15 cellular contexts compared by ENCODE assay signal in the genomic region with DNA sequence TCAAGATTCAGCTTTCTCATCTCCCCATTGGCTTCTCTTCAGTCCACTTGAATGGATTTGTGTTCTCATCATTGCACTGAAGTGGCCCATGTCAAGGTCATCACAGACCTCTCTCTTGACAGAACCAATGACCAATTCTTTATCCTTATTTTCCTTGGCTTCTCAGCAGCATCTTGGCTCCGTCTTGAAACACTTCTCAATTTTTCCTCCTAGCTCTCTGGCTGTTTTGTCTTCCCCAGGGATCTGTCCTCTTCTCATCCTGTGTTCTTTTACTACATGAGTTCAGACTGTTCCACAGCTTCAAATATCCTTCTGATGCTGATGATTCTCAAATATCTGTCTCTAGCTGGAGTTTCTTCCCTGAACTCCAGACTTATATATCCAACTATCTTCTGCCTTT.
DNase-seq lines count a peak whose midpoint lies in the region; ATAC-seq and TF ChIP-seq lines count a peak whose summit lies in the region.
"Had no signal": no experiment of that assay in that cellular context is flagged by ENCODE, and none has a peak within 500 bp of the region (broad histone marks: within the 10 kb centered on the region; RNA-seq: fewer than 3 reads in every experiment).

No MANE protein-coding gene starts in this region.

- H3K9me3 Mint-ChIP-seq in endothelial cell (ENCODE audit: unreplicated experiment) = no peaks in the 10 kb centered on the region

- H3K36me3 Mint-ChIP-seq in endothelial cell (ENCODE audit: low read depth, unreplicated experiment) = no peaks in the 10 kb centered on the region

- WGBS in body of pancreas, 2 donors = 77 to 100% methylated on average over 1 of the region's 1 CpG
- 43 to 57% methylated on average over 1 of the region's 1 CpG for WGBS in gastroesophageal sphincter (ENCODE audit: low coverage in 1 of 2), 2 donors
- 58 to 88% (median 58%) methylated on average over 1 of the region's 1 CpG for WGBS in psoas muscle, 3 donors
- 68% methylated on average over 1 of the region's 1 CpG for WGBS in suprapubic skin

- no peak overlapping the region for H3K4me3 ChIP-seq in body of pancreas
- H3K4me3 ChIP-seq in gastroesophageal sphincter = no peak overlapping the region
- no peak overlapping the region for H3K4me3 ChIP-seq in psoas muscle
- H3K4me3 ChIP-seq in suprapubic skin = no peak overlapping the region
- no peak overlapping the region for H3K4me3 ChIP-seq in BE2C (ENCODE audit: low read depth, low read length)

- no peaks in the 10 kb centered on the region for H3K27me3 ChIP-seq in body of pancreas
- no peaks in the 10 kb centered on the region for H3K27me3 ChIP-seq in gastroesophageal sphincter
- no peaks in the 10 kb centered on the region for H3K27me3 ChIP-seq in psoas muscle (ENCODE audit: insufficient read depth in 3 of 3, low read length in 2 of 3)
- no peaks in the 10 kb centered on the region for H3K27me3 ChIP-seq in suprapubic skin
- no peaks in the 10 kb centered on the region for H3K27me3 ChIP-seq in BE2C

- H3K4me3 Mint-ChIP-seq in endothelial cell (ENCODE audit: unreplicated experiment) = no peak overlapping the region

- TF ChIP-seq CTCF in body of pancreas (IDR thresholded peaks at IDR 0.05) (no peak), gastroesophageal sphincter (IDR thresholded peaks at IDR 0.05) (no peak), psoas muscle (IDR thresholded peaks at IDR 0.05) (no peak), suprapubic skin (IDR thresholded peaks at IDR 0.05) (no peak), BE2C (IDR thresholded peaks at IDR 0.05; ENCODE audit: low read depth, low read length) (no peak), endothelial cell (IDR thresholded peaks at IDR 0.05; ENCODE audit: unreplicated experiment) (no peak)

- H3K4me1 ChIP-seq in body of pancreas (peaks cover 8% of the 10 kb centered on the region), gastroesophageal sphincter (peaks cover 0 to 4% (median 0%) of the 10 kb centered on the region in 3 donors), psoas muscle (no peaks in the 10 kb centered on the region), suprapubic skin (no peaks in the 10 kb centered on the region), BE2C (no peaks in the 10 kb centered on the region)

- H3K4me1 Mint-ChIP-seq in endothelial cell (ENCODE audit: unreplicated experiment) = peaks cover 4% of the 10 kb centered on the region

- H3K27ac ChIP-seq in body of pancreas = no peak overlapping the region
- peak overlapping the region; percentile 27 to 61 (median 40) for H3K27ac ChIP-seq in gastroesophageal sphincter
- H3K27ac ChIP-seq in psoas muscle = no peak overlapping the region
- peak overlapping the region; percentile 63 for H3K27ac ChIP-seq in suprapubic skin

- no peaks in the 10 kb centered on the region for H3K9me3 ChIP-seq in body of pancreas
- H3K9me3 ChIP-seq in gastroesophageal sphincter = no peaks in the 10 kb centered on the region
- no peaks in the 10 kb centered on the region for H3K9me3 ChIP-seq in psoas muscle
- H3K9me3 ChIP-seq in suprapubic skin = no peaks in the 10 kb centered on the region
- H3K9me3 ChIP-seq in BE2C = no peaks in the 10 kb centered on the region

- POLR2A ChIA-PET in HEK293T (lab: Yijun Ruan, JAX) = no interaction called here

- TF ChIP-seq POLR2A in body of pancreas (IDR thresholded peaks at IDR 0.05) (no peak), gastroesophageal sphincter (IDR thresholded peaks at IDR 0.05) (no peak), suprapubic skin (IDR thresholded peaks at IDR 0.05) (no peak)

- H3K36me3 ChIP-seq in body of pancreas (replicated peaks in 1 of 2; ENCODE audit: insufficient read depth in 1 of 2, low read depth in 2 of 2) (no peaks in the 10 kb centered on the region), gastroesophageal sphincter (no peaks in the 10 kb centered on the region), psoas muscle (ENCODE audit: insufficient read depth in 1 of 2, low read depth in 1 of 2) (peaks cover 0 to 3% of the 10 kb centered on the region in 2 donors), suprapubic skin (no peaks in the 10 kb centered on the region), BE2C (no peaks in the 10 kb centered on the region)

- ATAC-seq in body of pancreas (peak; percentile 40), gastroesophageal sphincter (peak; percentile 34), psoas muscle (peak in 3 of 4 donors; percentile 38 to 64 (median 57))

- CTCF ChIA-PET in HEK293T (lab: Yijun Ruan, JAX) = no interaction called here

- TF ChIP-seq EP300 in gastroesophageal sphincter (IDR thresholded peaks at IDR 0.05) = no peak
- no peak for TF ChIP-seq EP300 in suprapubic skin (IDR thresholded peaks at IDR 0.05)

- no peak overlapping the region for H3K27ac Mint-ChIP-seq in endothelial cell (ENCODE audit: unreplicated experiment)

- intact Hi-C loops in body of pancreas (cut with DNase I) = no loop called here
- intact Hi-C loops in psoas muscle (cut with DNase I) = no loop called here

- H3K27me3 Mint-ChIP-seq in endothelial cell (ENCODE audit: unreplicated experiment) = peaks cover 1% of the 10 kb centered on the region

- DNase-seq in body of pancreas = no peak
- DNase-seq in psoas muscle = no peak
- no peak for DNase-seq in suprapubic skin (ENCODE audit: low spot score in 2 of 2)
- DNase-seq in AG20443 (ENCODE audit: low spot score) = no peak
- no peak for DNase-seq in HEK293T (ENCODE audit: extremely low spot score)
- no peak for DNase-seq in BE2C
- no peak for DNase-seq in endothelial cell (ENCODE audit: low spot score)
- DNase-seq: C1 segment of cervical spinal cord, DMS79 treated with DMSO at 0.1 percent for 48 hours, GOT3, NCI-H1048, NCI-H146, NCI-H510A treated with DMSO at 0.1 percent for 48 hours, NCI-H82 had no signal

TF ChIP-seq in HEK293T, 16 proteins besides CTCF, POLR2A, EP300 and RAD21:
- TF ChIP-seq TARDBP (IDR thresholded peaks at IDR 0.05) (no peak), BHLHE40 (IDR thresholded peaks at IDR 0.05; ENCODE audit: borderline replicate concordance) (no peak), SP1 (IDR thresholded peaks at IDR 0.05) (no peak), ZNF384 (IDR thresholded peaks at IDR 0.05) (no peak), LEF1 (IDR thresholded peaks at IDR 0.05; ENCODE audit: borderline replicate concordance) (no peak), NFRKB (IDR thresholded peaks at IDR 0.05) (no peak), ARNT (IDR thresholded peaks at IDR 0.05) (no peak), HDGF (IDR thresholded peaks at IDR 0.05; ENCODE audit: borderline replicate concordance) (no peak), SUZ12 (IDR thresholded peaks at IDR 0.05) (no peak), FOXK2 (IDR thresholded peaks at IDR 0.05) (no peak), FOXM1 (IDR thresholded peaks at IDR 0.05; ENCODE audit: borderline replicate concordance) (no peak), L3MBTL2 (conservative IDR thresholded peaks at IDR 0.05) (no peak), FOXA1 (IDR thresholded peaks at IDR 0.05) (no peak), ELF4 (IDR thresholded peaks at IDR 0.05) (no peak), CTBP1 (IDR thresholded peaks at IDR 0.05; ENCODE audit: borderline replicate concordance) (no peak)
- TF ChIP-seq, protein P1, sequence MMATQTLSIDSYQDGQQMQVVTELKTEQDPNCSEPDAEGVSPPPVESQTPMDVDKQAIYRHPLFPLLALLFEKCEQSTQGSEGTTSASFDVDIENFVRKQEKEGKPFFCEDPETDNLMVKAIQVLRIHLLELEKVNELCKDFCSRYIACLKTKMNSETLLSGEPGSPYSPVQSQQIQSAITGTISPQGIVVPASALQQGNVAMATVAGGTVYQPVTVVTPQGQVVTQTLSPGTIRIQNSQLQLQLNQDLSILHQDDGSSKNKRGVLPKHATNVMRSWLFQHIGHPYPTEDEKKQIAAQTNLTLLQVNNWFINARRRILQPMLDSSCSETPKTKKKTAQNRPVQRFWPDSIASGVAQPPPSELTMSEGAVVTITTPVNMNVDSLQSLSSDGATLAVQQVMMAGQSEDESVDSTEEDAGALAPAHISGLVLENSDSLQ (IDR thresholded peaks at IDR 0.05) = no peak

Comparison
In these comparisons a context has a peak if more than half of its experiments do, and no peak if none do; other contexts are left out.
1. H3K27ac ChIP-seq: peak in gastroesophageal sphincter (4 of 4) and suprapubic skin (single experiment); none in body of pancreas (0 of 4) and psoas muscle (single experiment).
2. Peak in every context shown above with its lines, with median percentiles within 50 percentile points of each other: ATAC-seq.